8 cellular contexts compared by ENCODE assay signal in the genomic region with DNA sequence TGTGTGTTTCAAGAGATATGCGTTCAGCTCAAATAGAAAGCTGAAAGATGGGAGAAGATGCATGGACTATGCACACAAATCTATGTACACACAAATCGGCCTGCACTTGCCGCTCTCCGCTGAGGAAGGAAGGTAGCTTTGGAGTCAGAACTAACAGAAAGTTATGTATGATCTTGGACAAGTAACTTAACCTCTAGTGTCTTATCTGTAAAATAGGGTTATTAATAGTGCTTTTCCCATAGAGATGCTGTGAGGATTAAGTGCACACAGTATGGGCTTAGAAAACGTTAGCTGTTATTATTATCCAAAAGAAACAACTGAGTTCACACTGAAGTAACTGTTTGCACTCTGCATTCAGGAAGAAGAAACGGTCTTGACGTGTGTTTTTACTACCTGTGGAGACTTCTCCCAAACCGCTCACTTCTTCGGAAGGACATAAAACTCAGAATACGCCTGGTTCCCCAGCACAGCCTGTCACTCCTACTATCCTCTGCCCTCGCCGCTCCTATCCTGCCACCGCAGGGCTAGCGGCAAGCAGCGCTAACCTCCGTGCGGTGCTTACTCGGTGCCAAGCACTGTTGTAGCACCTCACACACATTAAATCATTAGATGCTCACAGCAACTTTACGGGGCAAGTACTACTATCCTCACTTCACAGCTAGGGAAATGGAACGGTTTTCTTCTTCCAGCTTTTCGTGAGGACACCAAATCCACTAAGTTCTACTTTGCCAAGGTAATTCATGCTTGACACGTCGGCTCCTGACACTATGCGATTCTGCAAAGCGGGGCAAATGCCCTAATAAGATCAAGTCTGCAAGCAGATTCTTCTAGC. TPM values are rescaled to one million over a fixed set of nuclear protein-coding genes. Genes with fewer than 3 reads are reported as not detected.
DNase-seq lines count a peak whose midpoint lies in the region; ATAC-seq and TF ChIP-seq lines count a peak whose summit lies in the region.

No MANE protein-coding gene starts in this region.

- no peaks in the 10 kb centered on the region for H3K27me3 ChIP-seq in ovary

- H3K4me1 ChIP-seq in ovary (ENCODE audit: insufficient read depth), result peaks cover 12% of the 10 kb centered on the region

- peaks cover 26% of the 10 kb centered on the region for H3K36me3 Mint-ChIP-seq in activated T-helper 2 cell treated with anti-CD3 and anti-CD28 coated beads, Interferon-gamma antibody, Interleukin-2, Interleukin-4, amounts not matched to agents 10 μg/mL and 5 μg/mL and 100 μg/mL, durations not matched to agents 14 hours and 24 hours and 36 hours (ENCODE audit: low read depth)

- H3K36me3 ChIP-seq in ovary, result no peaks in the 10 kb centered on the region

- TF ChIP-seq CTCF in fibroblast of villous mesenchyme (IDR thresholded peaks at IDR 0.05; ENCODE audit: insufficient read depth, low read depth, low read length) (no peak), ovary (IDR thresholded peaks at IDR 0.05) (no peak)

- no peak for ATAC-seq in HG02981 (IDR thresholded peaks at IDR 0.05; ENCODE audit: unreplicated experiment)
- ATAC-seq in GM21528 (IDR thresholded peaks at IDR 0.05; ENCODE audit: low FRiP score, unreplicated experiment), result no peak

- H3K27me3 Mint-ChIP-seq in activated T-helper 2 cell treated with anti-CD3 and anti-CD28 coated beads, Interferon-gamma antibody, Interleukin-2, Interleukin-4, amounts not matched to agents 10 μg/mL and 5 μg/mL and 100 μg/mL, durations not matched to agents 14 hours and 24 hours and 36 hours (ENCODE audit: low read depth), result peaks cover 11% of the 10 kb centered on the region

- intact Hi-C loops in activated T-helper 2 cell treated with anti-CD3 and anti-CD28 coated beads, Interferon-gamma antibody, Interleukin-2, Interleukin-4, amounts not matched to agents 10 μg/mL and 5 μg/mL and 100 μg/mL, durations not matched to agents 14 hours and 24 hours and 36 hours (cut with micrococcal nuclease), result loop anchor here (2.0 kb wide), 1 partner anchor 80 kb away; no protein-coding TSS in a partner anchor
- intact Hi-C loops in ovary (cut with DNase I), result loop anchor here in 2 of 4 donors (5.0 to 10.0 kb wide), 2 partner anchors 90 to 147 kb away; no protein-coding TSS in a partner anchor

- H3K4me3 ChIP-seq in fibroblast of villous mesenchyme (ENCODE audit: low read depth, low read length), result peak overlapping the region; percentile 97
- peak overlapping the region; percentile 92 for H3K4me3 ChIP-seq in ovary

- H3K27ac Mint-ChIP-seq in activated T-helper 2 cell treated with anti-CD3 and anti-CD28 coated beads, Interferon-gamma antibody, Interleukin-2, Interleukin-4, amounts not matched to agents 10 μg/mL and 5 μg/mL and 100 μg/mL, durations not matched to agents 14 hours and 24 hours and 36 hours, result peak overlapping the region; percentile 84

- TF ChIP-seq POLR2A in ovary (IDR thresholded peaks at IDR 0.05), result peak; percentile 20

- no peak for TF ChIP-seq EP300 in ovary (IDR thresholded peaks at IDR 0.05)

- peak overlapping the region; percentile 98 for H3K4me3 Mint-ChIP-seq in activated T-helper 2 cell treated with anti-CD3 and anti-CD28 coated beads, Interferon-gamma antibody, Interleukin-2, Interleukin-4, amounts not matched to agents 10 μg/mL and 5 μg/mL and 100 μg/mL, durations not matched to agents 14 hours and 24 hours and 36 hours (ENCODE audit: low read depth)

- H3K27ac ChIP-seq in ovary, result peak overlapping the region; percentile 86 to 94

- peaks cover 43% of the 10 kb centered on the region for H3K4me1 Mint-ChIP-seq in activated T-helper 2 cell treated with anti-CD3 and anti-CD28 coated beads, Interferon-gamma antibody, Interleukin-2, Interleukin-4, amounts not matched to agents 10 μg/mL and 5 μg/mL and 100 μg/mL, durations not matched to agents 14 hours and 24 hours and 36 hours (ENCODE audit: low read depth)

- WGBS in ovary, 3 donors, result 3 to 8% (median 5%) methylated on average over 25 of the region's 25 CpGs

- DNase-seq in DMS53 treated with DMSO at 0.1 percent for 48 hours (lab: John Stamatoyannopoulos, UW; ENCODE audit: unreplicated experiment) (peak; percentile 53), NCI-H146 treated with DMSO at 0.1 percent for 48 hours (lab: John Stamatoyannopoulos, UW; ENCODE audit: unreplicated experiment) (peak; percentile 37), fibroblast of villous mesenchyme (ENCODE audit: low read depth) (peak; percentile 35), ovary (peak in 4 of 5 donors; percentile 37 to 46 (median 42)), NCI-H774 (lab: John Stamatoyannopoulos, UW) (no peak)
- peak; percentile 35 for DNase-seq in activated T-helper 2 cell treated with anti-CD3 and anti-CD28 coated beads, Interferon-gamma antibody, Interleukin-2, Interleukin-4, amounts not matched to agents 10 μg/mL and 5 μg/mL and 100 μg/mL, durations not matched to agents 14 hours and 24 hours and 36 hours (ENCODE audit: low spot score)

- no peaks in the 10 kb centered on the region for H3K9me3 Mint-ChIP-seq in activated T-helper 2 cell treated with anti-CD3 and anti-CD28 coated beads, Interferon-gamma antibody, Interleukin-2, Interleukin-4, amounts not matched to agents 10 μg/mL and 5 μg/mL and 100 μg/mL, durations not matched to agents 14 hours and 24 hours and 36 hours

- no peaks in the 10 kb centered on the region for H3K9me3 ChIP-seq in ovary

RNA-seq across cellular contexts. Expression of a gene that starts 1.3 kb away (rescaled TPM):
- 28.0 and 29.9 TPM in 2 replicates for total RNA-seq in activated T-helper 2 cell treated with anti-CD3 and anti-CD28 coated beads, Interferon-gamma antibody, Interleukin-2, Interleukin-4, amounts not matched to agents 10 μg/mL and 5 μg/mL and 100 μg/mL, durations not matched to agents 14 hours and 24 hours and 36 hours
- total RNA-seq in fibroblast of villous mesenchyme, result 15.8 and 17.7 TPM in 2 replicates
- total RNA-seq in ovary, result 100 to 1,000 TPM in 6 of 7 donors, 10 to 100 TPM in 1; 92.4 to 442 (median 174) TPM
- 100 to 1,000 TPM; 102 to 142 TPM for polyA plus RNA-seq in ovary
